Comparison of ENCODE assay signal across 12 cellular contexts in genomic region chr1:200624679-200625335, GRCh38. TPM values are rescaled to one million over a fixed set of nuclear protein-coding genes. Genes with fewer than 3 reads are reported as not detected.
A peak's percentile ranks its signal among the peaks of the same experiment; 100 is the strongest.
DNase-seq lines count a peak whose midpoint lies in the region; ATAC-seq and TF ChIP-seq lines count a peak whose summit lies in the region.
"Had no signal": no experiment of that assay in that cellular context is flagged by ENCODE, and none has a peak within 500 bp of the region (broad histone marks: within the 10 kb centered on the region; RNA-seq: fewer than 3 reads in every experiment).

No MANE protein-coding gene starts in this region.

- no peak overlapping the region for H3K4me3 Mint-ChIP-seq in stimulated activated naive CD8-positive, alpha-beta T cell treated with anti-CD3 and anti-CD28 coated beads, Interleukin-15, Interleukin-2, amounts not matched to agents 100 ng/mL and 50 ng/mL, for 24 hours

- POLR2A ChIA-PET in HEK293T (lab: Yijun Ruan, JAX) = no interaction called here

- H3K27ac ChIP-seq in epithelial cell of prostate = peak overlapping the region; percentile 87
- H3K27ac ChIP-seq in vagina = peak overlapping the region; percentile 6
- peak overlapping the region in 1 of 2 donors; percentile 35 for H3K27ac ChIP-seq in testis
- H3K27ac ChIP-seq: esophagus muscularis mucosa had no signal

- H3K27me3 Mint-ChIP-seq in stimulated activated naive CD8-positive, alpha-beta T cell treated with anti-CD3 and anti-CD28 coated beads, Interleukin-15, Interleukin-2, amounts not matched to agents 100 ng/mL and 50 ng/mL, for 24 hours = peaks cover 4% of the 10 kb centered on the region

- H3K36me3 Mint-ChIP-seq in stimulated activated naive CD8-positive, alpha-beta T cell treated with anti-CD3 and anti-CD28 coated beads, Interleukin-15, Interleukin-2, amounts not matched to agents 100 ng/mL and 50 ng/mL, for 24 hours (ENCODE audit: low read depth) = no peaks in the 10 kb centered on the region

- no peak for DNase-seq in stimulated activated naive CD8-positive, alpha-beta T cell treated with anti-CD3 and anti-CD28 coated beads, Interleukin-15, Interleukin-2, amounts not matched to agents 100 U/mL and 50 U/mL, for 24 hours
- DNase-seq in SK-MEL-5 (ENCODE audit: low read depth, low spot score) = peak; percentile 71
- DNase-seq in epithelial cell of prostate (ENCODE audit: low read depth, low spot score) = no peak
- no peak for DNase-seq in vagina (ENCODE audit: extremely low spot score in 2 of 2)
- no peak for DNase-seq in testis
- DNase-seq in KG1 (lab: John Stamatoyannopoulos, UW) = no peak
- DNase-seq in HEK293T (ENCODE audit: extremely low spot score) = no peak
- DNase-seq: C1 segment of cervical spinal cord; stimulated activated CD4-positive, alpha-beta T cell treated with anti-CD3 and anti-CD28 coated beads, Interleukin-4, amount 100 ng/mL, for 4 hours had no signal

- TF ChIP-seq CTCF in vagina (IDR thresholded peaks at IDR 0.05) = no peak
- TF ChIP-seq CTCF in testis (IDR thresholded peaks at IDR 0.05) = no peak

- peak overlapping the region; percentile 90 for H3K27ac Mint-ChIP-seq in stimulated activated naive CD8-positive, alpha-beta T cell treated with anti-CD3 and anti-CD28 coated beads, Interleukin-15, Interleukin-2, amounts not matched to agents 100 ng/mL and 50 ng/mL, for 24 hours

- peaks cover 55% of the 10 kb centered on the region for H3K4me1 Mint-ChIP-seq in stimulated activated naive CD8-positive, alpha-beta T cell treated with anti-CD3 and anti-CD28 coated beads, Interleukin-15, Interleukin-2, amounts not matched to agents 100 ng/mL and 50 ng/mL, for 24 hours (ENCODE audit: low read depth)

- H3K27me3 ChIP-seq in vagina (no peaks in the 10 kb centered on the region), testis (no peaks in the 10 kb centered on the region)
- H3K27me3 ChIP-seq: breast epithelium, esophagus muscularis mucosa had no signal

- CTCF ChIA-PET in HEK293T (lab: Yijun Ruan, JAX) = no interaction called here

- peaks cover 17% of the 10 kb centered on the region for H3K4me1 ChIP-seq in vagina
- H3K4me1 ChIP-seq in testis = peaks cover 12% of the 10 kb centered on the region
- H3K4me1 ChIP-seq: breast epithelium had no signal

- WGBS in testis, 2 donors = 67 to 70% methylated on average over 2 of the region's 2 CpGs

- H3K36me3 ChIP-seq in vagina (no peaks in the 10 kb centered on the region), testis (ENCODE audit: low read depth, missing control alignments) (no peaks in the 10 kb centered on the region)
- H3K36me3 ChIP-seq: breast epithelium, esophagus muscularis mucosa had no signal

- H3K9me3 ChIP-seq in vagina = no peaks in the 10 kb centered on the region
- no peaks in the 10 kb centered on the region for H3K9me3 ChIP-seq in testis
- H3K9me3 ChIP-seq: breast epithelium, esophagus muscularis mucosa had no signal

- TF ChIP-seq POLR2A in vagina (IDR thresholded peaks at IDR 0.05) (no peak), testis (IDR thresholded peaks at IDR 0.05) (no peak)

- in situ Hi-C loops in SK-MEL-5 (cut with HindIII; ENCODE audit: low pct_unique_long_range_greater_than_20kb, low sequenced_read_pairs) = loop anchor here (25.0 kb wide), 1 partner anchor 162 kb away; no protein-coding TSS in a partner anchor

- H3K4me3 ChIP-seq in vagina (no peak overlapping the region), testis (no peak overlapping the region)
- H3K4me3 ChIP-seq: breast epithelium, esophagus muscularis mucosa had no signal

- no peaks in the 10 kb centered on the region for H3K9me3 Mint-ChIP-seq in stimulated activated naive CD8-positive, alpha-beta T cell treated with anti-CD3 and anti-CD28 coated beads, Interleukin-15, Interleukin-2, amounts not matched to agents 100 ng/mL and 50 ng/mL, for 24 hours

- intact Hi-C loops in vagina (cut with DNase I) (no loop called here), testis (cut with DNase I; ENCODE audit: low total_unique reads) (loop anchor here (5.0 kb wide), 2 partner anchors 42 to 182 kb away; partner anchors contain the start of gene DDX59)

- ATAC-seq in stimulated activated naive CD8-positive, alpha-beta T cell treated with anti-CD3 and anti-CD28 coated beads, Interleukin-15, Interleukin-2, amounts not matched to agents 100 U/mL and 50 U/mL, for 24 hours = no peak

TF ChIP-seq in HEK293T, 16 proteins besides CTCF, POLR2A, EP300 and RAD21:
- TF ChIP-seq ARNT (IDR thresholded peaks at IDR 0.05) = no peak
- no peak for TF ChIP-seq ELF4 (IDR thresholded peaks at IDR 0.05)
- TF ChIP-seq HDGF (IDR thresholded peaks at IDR 0.05; ENCODE audit: borderline replicate concordance) = no peak
- TF ChIP-seq FOXA1 (IDR thresholded peaks at IDR 0.05) = no peak
- no peak for TF ChIP-seq ZNF384 (IDR thresholded peaks at IDR 0.05)
- TF ChIP-seq FOXM1 (IDR thresholded peaks at IDR 0.05; ENCODE audit: borderline replicate concordance) = no peak
- no peak for TF ChIP-seq NFRKB (IDR thresholded peaks at IDR 0.05)
- TF ChIP-seq L3MBTL2 (conservative IDR thresholded peaks at IDR 0.05) = no peak
- TF ChIP-seq CTBP1 (IDR thresholded peaks at IDR 0.05; ENCODE audit: borderline replicate concordance) = no peak
- no peak for TF ChIP-seq LEF1 (IDR thresholded peaks at IDR 0.05; ENCODE audit: borderline replicate concordance)
- TF ChIP-seq FOXK2 (IDR thresholded peaks at IDR 0.05) = no peak
- no peak for TF ChIP-seq SP1 (IDR thresholded peaks at IDR 0.05)
- no peak for TF ChIP-seq TARDBP (IDR thresholded peaks at IDR 0.05)
- TF ChIP-seq SUZ12 (IDR thresholded peaks at IDR 0.05) = no peak
- TF ChIP-seq BHLHE40 (IDR thresholded peaks at IDR 0.05; ENCODE audit: borderline replicate concordance) = no peak

RNA-seq across cellular contexts. Expression of gene KIF14, which starts 4.3 kb away (rescaled TPM):
- 8.7 and 10.2 TPM in 2 replicates for total RNA-seq in SK-MEL-5 (2014; rRNA removed; shearing (Covaris generic))
- 6.9 and 9.6 TPM in 2 replicates for polyA plus RNA-seq in SK-MEL-5 (2015; cell fraction: cytosol; rRNA removed)
- 7.6 and 8.3 TPM in 2 replicates for polyA plus RNA-seq in SK-MEL-5 (2015; cell fraction: nucleus; rRNA removed)
- total RNA-seq in vagina (0.74 TPM), testis (1 to 10 TPM; 3.5 to 6.8 TPM)
- 1.8 TPM for polyA plus RNA-seq in testis (ENCODE audit: insufficient read depth, low read depth, low replicate concordance)

RNA-seq across cellular contexts. Expression of gene DDX59, which starts 44.9 kb away (rescaled TPM):
- total RNA-seq in SK-MEL-5 (2014; rRNA removed; shearing (Covaris generic)) = 32.4 and 36.7 TPM in 2 replicates
- polyA plus RNA-seq in SK-MEL-5 (2015; cell fraction: cytosol; rRNA removed) = 27.8 and 28.2 TPM in 2 replicates
- 33.1 and 43.6 TPM in 2 replicates for polyA plus RNA-seq in SK-MEL-5 (2015; cell fraction: nucleus; rRNA removed)
- total RNA-seq in vagina (16.2 TPM), testis (10 to 100 TPM; 24.1 to 30.2 TPM)
- polyA plus RNA-seq in testis (ENCODE audit: insufficient read depth, low read depth, low replicate concordance) = 17.7 TPM
